16 cellular contexts compared by ENCODE assay signal in the genomic region with DNA sequence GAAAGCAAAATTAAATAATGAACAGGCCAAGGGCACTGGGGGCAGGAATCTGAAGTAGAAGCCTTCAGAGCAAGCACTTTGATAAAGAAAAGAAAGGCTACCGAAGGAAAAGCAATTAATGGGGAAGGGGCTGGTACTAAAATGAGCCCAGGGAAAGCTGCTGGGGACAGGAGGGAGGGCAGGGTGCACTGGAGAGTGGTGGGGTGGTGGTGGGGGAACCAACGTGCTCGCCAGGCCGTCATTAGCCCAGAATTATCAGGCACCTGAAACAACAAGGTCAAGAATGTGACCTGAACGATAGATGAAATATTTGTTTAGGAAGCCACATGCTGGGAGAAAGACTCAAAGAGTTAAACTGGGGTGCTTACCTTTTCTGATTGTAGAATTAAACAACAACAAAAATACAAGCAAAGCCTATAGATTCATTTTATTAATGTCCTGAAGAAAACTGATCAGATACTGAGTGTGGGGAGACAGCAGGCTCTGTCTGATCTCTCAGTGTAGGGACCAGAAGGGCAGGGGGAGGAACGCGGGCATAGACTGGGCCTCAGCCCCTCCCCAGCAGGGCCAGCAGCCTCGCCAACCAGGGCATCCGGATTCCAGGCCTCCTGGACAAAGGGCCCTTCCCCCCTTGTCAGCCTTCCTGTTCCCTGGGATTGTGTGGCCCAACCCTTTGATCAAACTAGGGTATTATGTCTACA.
DNase-seq lines count a peak whose midpoint lies in the region; ATAC-seq, FAIRE-seq and TF ChIP-seq lines count a peak whose summit lies in the region.
"Had no signal": no experiment of that assay in that cellular context is flagged by ENCODE, and none has a peak within 500 bp of the region (broad histone marks: within the 10 kb centered on the region; RNA-seq: fewer than 3 reads in every experiment).

No MANE protein-coding gene starts in this region.

- no peak overlapping the region for H3K4me3 ChIP-seq in ectodermal cell (ENCODE audit: insufficient read depth, low read depth, low read length)
- peak overlapping the region; percentile 3 to 38 (median 12); a peak in 3 of 6 replicates for H3K4me3 ChIP-seq in HepG2 (replicated peaks in 1 of 3; ENCODE audit: insufficient read depth in 1 of 3, low read depth in 2 of 3, low read length in 3 of 3)
- H3K4me3 ChIP-seq in gastrocnemius medialis: no peak overlapping the region
- H3K4me3 ChIP-seq: ovary, testis had no signal

- TF ChIP-seq EP300 in HepG2 (IDR thresholded peaks at IDR 0.05; ENCODE audit: low read depth in 2 of 2, low read length in 2 of 2) (peak in 1 of 2 experiments; percentile 65; a peak in 2 of 4 replicates), HepG2 (CRISPR knock-in tag; IDR thresholded peaks at IDR 0.05; ENCODE audit: borderline replicate concordance) (no peak)

- TF ChIP-seq POLR2A in HepG2 (IDR thresholded peaks at IDR 0.05; ENCODE audit: insufficient read depth in 1 of 2, low read depth in 2 of 2, low read length in 2 of 2): no peak
- TF ChIP-seq POLR2A in gastrocnemius medialis (IDR thresholded peaks at IDR 0.05): no peak

- in situ Hi-C loops in HepG2 (cut with HindIII; ENCODE audit: extremely low pct_ligation_motif_present, low pct_unique_long_range_greater_than_20kb) (no loop called here), gastrocnemius medialis (cut with MboI; ENCODE audit: low sequenced_read_pairs in 4 of 4) (loop anchor here in 1 of 4 donors (25.0 kb wide), 1 partner anchor 88 kb away; no protein-coding TSS in a partner anchor)

- WGBS in ectodermal cell, 2 experiments: 10 to 13% methylated on average over 9 of the region's 9 CpGs
- 4% methylated on average over 9 of the region's 9 CpGs for WGBS in HepG2 (ENCODE audit: low lambda C conversion rate)

- no peaks in the 10 kb centered on the region for H3K27me3 ChIP-seq in ectodermal cell (ENCODE audit: control insufficient read depth, insufficient read depth, low read length, poor library complexity, severe bottlenecking)
- no peaks in the 10 kb centered on the region for H3K27me3 ChIP-seq in HepG2 (ENCODE audit: control insufficient read depth in 1 of 2, insufficient read depth in 2 of 2, low read length in 2 of 2)
- H3K27me3 ChIP-seq in gastrocnemius medialis: no peaks in the 10 kb centered on the region
- H3K27me3 ChIP-seq: ovary, testis had no signal

- TF ChIP-seq CTCF in HepG2 (CRISPR knock-in tag; IDR thresholded peaks at IDR 0.05) (no peak), gastrocnemius medialis (IDR thresholded peaks at IDR 0.05 in 4 of 5, conservative IDR thresholded peaks at IDR 0.05 in 1 of 5) (no peak)

- CTCF ChIA-PET in HepG2 (lab: Yijun Ruan, JAX; ENCODE audit: low intra/inter-chr PET ratio, low total read pairs): no interaction called here

- no peaks in the 10 kb centered on the region for H4K20me1 ChIP-seq in HepG2 (ENCODE audit: insufficient read depth, low read length)

- peak overlapping the region; percentile 50 for H3K9ac ChIP-seq in HepG2 (ENCODE audit: insufficient read depth, low read depth, low read length)

- no TSS peak for BruUV-seq in HepG2 (replicated peaks; lab: Mats Ljungman, UMichigan)

- DNase-seq in NCI-H510A treated with DMSO at 0.1 percent for 48 hours (lab: John Stamatoyannopoulos, UW): peak; percentile 6
- peak; percentile 93 for DNase-seq in HepG2 (ENCODE audit: low spot score)
- no peak for DNase-seq in sciatic nerve (ENCODE audit: low spot score)
- DNase-seq in stimulated activated CD4-positive, alpha-beta T cell treated with anti-CD3 and anti-CD28 coated beads, Interleukin-15, amount 100 ng/mL, for 24 hours: no peak
- no peak for DNase-seq in gastrocnemius medialis
- DNase-seq: C1 segment of cervical spinal cord; central memory CD4-positive, alpha-beta T cell; DMS79; NCI-H187; NCI-H524 treated with DMSO at 0.1 percent for 48 hours; testis had no signal

- H3K79me2 ChIP-seq in HepG2 (ENCODE audit: insufficient read depth, low read length): no peaks in the 10 kb centered on the region

- TF ChIP-seq RAD21 in HepG2 (CRISPR knock-in tag; IDR thresholded peaks at IDR 0.05): no peak; the same call in 1 of the 2 replicates

- POLR2A ChIA-PET in HepG2 (lab: Yijun Ruan, JAX): interaction anchor here (0.9 kb wide), 1 partner anchor 105 kb away, joined by 8 read pairs; no protein-coding TSS in a partner anchor

- H3K27ac ChIP-seq in ectodermal cell (ENCODE audit: insufficient read depth, low read depth, low read length, poor library complexity, severe bottlenecking): peak overlapping the region; percentile 38
- H3K27ac ChIP-seq in HepG2 (ENCODE audit: extremely low read length, insufficient read depth, low read length): peak overlapping the region; percentile 81
- H3K27ac ChIP-seq in gastrocnemius medialis: no peak overlapping the region
- H3K27ac ChIP-seq: epithelial cell of prostate, ovary, testis had no signal

- H3K4me1 ChIP-seq in ectodermal cell (ENCODE audit: control insufficient read depth, insufficient read depth, low read length) (peaks cover 27% of the 10 kb centered on the region), HepG2 (ENCODE audit: insufficient read depth, low read length) (peaks cover 44% of the 10 kb centered on the region), gastrocnemius medialis (no peaks in the 10 kb centered on the region)
- H3K4me1 ChIP-seq: testis had no signal

- ATAC-seq in HepG2: peak; percentile 100
- ATAC-seq in sciatic nerve: peak; percentile 49
- ATAC-seq in GM19395 (IDR thresholded peaks at IDR 0.05; ENCODE audit: unreplicated experiment): no peak
- no peak for ATAC-seq in gastrocnemius medialis
- ATAC-seq: Panc1 had no signal

- FAIRE-seq in HepG2 (lab: Jason Lieb, UNC): peak; percentile 91

- peak overlapping the region; percentile 65 for H3K4me2 ChIP-seq in HepG2 (ENCODE audit: low read depth, low read length)

- H3K9me3 ChIP-seq in ectodermal cell (ENCODE audit: control insufficient read depth, low read length): no peaks in the 10 kb centered on the region
- H3K9me3 ChIP-seq in HepG2 (ENCODE audit: low read length): peaks cover 24% of the 10 kb centered on the region
- H3K9me3 ChIP-seq in gastrocnemius medialis: no peaks in the 10 kb centered on the region
- H3K9me3 ChIP-seq: ovary, testis had no signal

- H3K36me3 ChIP-seq in ectodermal cell (ENCODE audit: control insufficient read depth, insufficient read depth, low read length) (no peaks in the 10 kb centered on the region), HepG2 (replicated peaks in 1 of 2; ENCODE audit: control insufficient read depth in 1 of 2, insufficient read depth in 2 of 2, low read length in 2 of 2) (no peaks in the 10 kb centered on the region), gastrocnemius medialis (no peaks in the 10 kb centered on the region)
- H3K36me3 ChIP-seq: ovary had no signal

- intact Hi-C loops in HepG2 (cut with micrococcal nuclease; ENCODE audit: unreplicated experiment) (loop anchor here (1.0 to 10.0 kb wide), 2 partner anchors 39 to 250 kb away; no protein-coding TSS in a partner anchor), sciatic nerve (cut with DNase I) (no loop called here), gastrocnemius medialis (cut with DNase I; ENCODE audit: low total_unique reads) (no loop called here)

- no peak overlapping the region for H2AFZ ChIP-seq in HepG2 (ENCODE audit: low read length)

TF ChIP-seq in HepG2, 621 proteins besides CTCF, POLR2A, EP300 and RAD21 (continues in another document):
- TF ChIP-seq ZNF451 (CRISPR knock-in tag; IDR thresholded peaks at IDR 0.05) (peak; percentile 58; the same call in 1 of the 2 replicates), KDM1A (CRISPR knock-in tag; IDR thresholded peaks at IDR 0.05) (no peak), TEAD3 (CRISPR knock-in tag; optimal IDR thresholded peaks at IDR 0.05; ENCODE audit: borderline replicate concordance) (peak; percentile 93), ZMYM3 (CRISPR knock-in tag; IDR thresholded peaks at IDR 0.05) (peak; percentile 70)
- TF ChIP-seq, protein P1, sequence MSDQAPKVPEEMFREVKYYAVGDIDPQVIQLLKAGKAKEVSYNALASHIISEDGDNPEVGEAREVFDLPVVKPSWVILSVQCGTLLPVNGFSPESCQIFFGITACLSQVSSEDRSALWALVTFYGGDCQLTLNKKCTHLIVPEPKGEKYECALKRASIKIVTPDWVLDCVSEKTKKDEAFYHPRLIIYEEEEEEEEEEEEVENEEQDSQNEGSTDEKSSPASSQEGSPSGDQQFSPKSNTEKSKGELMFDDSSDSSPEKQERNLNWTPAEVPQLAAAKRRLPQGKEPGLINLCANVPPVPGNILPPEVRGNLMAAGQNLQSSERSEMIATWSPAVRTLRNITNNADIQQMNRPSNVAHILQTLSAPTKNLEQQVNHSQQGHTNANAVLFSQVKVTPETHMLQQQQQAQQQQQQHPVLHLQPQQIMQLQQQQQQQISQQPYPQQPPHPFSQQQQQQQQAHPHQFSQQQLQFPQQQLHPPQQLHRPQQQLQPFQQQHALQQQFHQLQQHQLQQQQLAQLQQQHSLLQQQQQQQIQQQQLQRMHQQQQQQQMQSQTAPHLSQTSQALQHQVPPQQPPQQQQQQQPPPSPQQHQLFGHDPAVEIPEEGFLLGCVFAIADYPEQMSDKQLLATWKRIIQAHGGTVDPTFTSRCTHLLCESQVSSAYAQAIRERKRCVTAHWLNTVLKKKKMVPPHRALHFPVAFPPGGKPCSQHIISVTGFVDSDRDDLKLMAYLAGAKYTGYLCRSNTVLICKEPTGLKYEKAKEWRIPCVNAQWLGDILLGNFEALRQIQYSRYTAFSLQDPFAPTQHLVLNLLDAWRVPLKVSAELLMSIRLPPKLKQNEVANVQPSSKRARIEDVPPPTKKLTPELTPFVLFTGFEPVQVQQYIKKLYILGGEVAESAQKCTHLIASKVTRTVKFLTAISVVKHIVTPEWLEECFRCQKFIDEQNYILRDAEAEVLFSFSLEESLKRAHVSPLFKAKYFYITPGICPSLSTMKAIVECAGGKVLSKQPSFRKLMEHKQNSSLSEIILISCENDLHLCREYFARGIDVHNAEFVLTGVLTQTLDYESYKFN (CRISPR knock-in tag; conservative IDR thresholded peaks at IDR 0.05): peak; percentile 95
- TF ChIP-seq, protein P2, sequence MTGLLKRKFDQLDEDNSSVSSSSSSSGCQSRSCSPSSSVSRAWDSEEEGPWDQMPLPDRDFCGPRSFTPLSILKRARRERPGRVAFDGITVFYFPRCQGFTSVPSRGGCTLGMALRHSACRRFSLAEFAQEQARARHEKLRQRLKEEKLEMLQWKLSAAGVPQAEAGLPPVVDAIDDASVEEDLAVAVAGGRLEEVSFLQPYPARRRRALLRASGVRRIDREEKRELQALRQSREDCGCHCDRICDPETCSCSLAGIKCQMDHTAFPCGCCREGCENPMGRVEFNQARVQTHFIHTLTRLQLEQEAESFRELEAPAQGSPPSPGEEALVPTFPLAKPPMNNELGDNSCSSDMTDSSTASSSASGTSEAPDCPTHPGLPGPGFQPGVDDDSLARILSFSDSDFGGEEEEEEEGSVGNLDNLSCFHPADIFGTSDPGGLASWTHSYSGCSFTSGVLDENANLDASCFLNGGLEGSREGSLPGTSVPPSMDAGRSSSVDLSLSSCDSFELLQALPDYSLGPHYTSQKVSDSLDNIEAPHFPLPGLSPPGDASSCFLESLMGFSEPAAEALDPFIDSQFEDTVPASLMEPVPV (CRISPR knock-in tag; IDR thresholded peaks at IDR 0.05): 0 out of 2 replicates have a peak, but pooled peaks have one; percentile 62

Comparison
In these comparisons a context has a peak if more than half of its experiments do, and no peak if none do; other contexts are left out.
1. DNase-seq: peak in NCI-H510A treated with DMSO at 0.1 percent for 48 hours (single experiment) and HepG2 (single experiment); none in sciatic nerve (single experiment), stimulated activated CD4-positive, alpha-beta T cell treated with anti-CD3 and anti-CD28 coated beads, Interleukin-15, amount 100 ng/mL, for 24 hours (single experiment) and gastrocnemius medialis (0 of 2).
2. H3K27ac ChIP-seq: peak in ectodermal cell (single experiment) and HepG2 (single experiment); none in gastrocnemius medialis (0 of 4).
3. H3K4me3 ChIP-seq: peak in HepG2 (3 of 3); none in ectodermal cell (single experiment) and gastrocnemius medialis (0 of 4).
4. ATAC-seq: peak in HepG2 (single experiment) and sciatic nerve (single experiment); none in GM19395 (single experiment) and gastrocnemius medialis (0 of 2).